In genomic region chr1:30513396-30514136, GRCh38 we compare ENCODE assay signal across 17 cellular contexts.
"Had no signal": no experiment of that assay in that cellular context is flagged by ENCODE, and none has a peak within 500 bp of the region (broad histone marks: within the 10 kb centered on the region; RNA-seq: fewer than 3 reads in every experiment).

No MANE protein-coding gene starts in this region.

- H3K4me1 ChIP-seq: ascending aorta, transverse colon had no signal

- H3K4me3 ChIP-seq: ascending aorta, cardiac muscle cell, mucosa of descending colon, ovary, transverse colon had no signal

- ATAC-seq: effector memory CD8-positive, alpha-beta T cell; mucosa of descending colon; stimulated activated naive B cell treated with anti-CD40 and anti-IgM and Interleukin-4, amounts not matched to agents 10 μg/mL and 1 μg/mL and 100 μg/mL, for 72 hours had no signal

- H3K9me3 ChIP-seq: ascending aorta, mucosa of descending colon, ovary, transverse colon had no signal

- H3K4me1 Mint-ChIP-seq: nephron; stimulated activated naive B cell treated with anti-CD40 and anti-IgM and Interleukin-4, amounts not matched to agents 10 μg/mL and 1 μg/mL and 100 μg/mL, for 72 hours had no signal

- H3K27ac Mint-ChIP-seq: activated CD4-positive, alpha-beta memory T cell treated with anti-CD3 and anti-CD28 coated beads for 36 hours; activated T-helper 1 cell treated with anti-CD3 and anti-CD28 coated beads, Interleukin-12 subunit alpha, Interleukin-12 subunit beta, Interleukin-2, Interleukin-4 antibody, amounts not matched to agents 30 ng/mL and 10 ng/mL and 1 ng/mL, durations not matched to agents 14 hours and 24 hours and 36 hours; effector memory CD8-positive, alpha-beta T cell; nephron; stimulated activated naive B cell treated with anti-CD40 and anti-IgM and Interleukin-4, amounts not matched to agents 10 μg/mL and 1 μg/mL and 100 μg/mL, for 72 hours had no signal

- DNase-seq: activated CD4-positive, alpha-beta memory T cell treated with anti-CD3 and anti-CD28 coated beads for 36 hours; activated CD4-positive, alpha-beta T cell treated with anti-CD3 and anti-CD28 coated beads for 1 hour; activated naive CD4-positive, alpha-beta T cell; effector memory CD8-positive, alpha-beta T cell; hypothalamus; mammary epithelial cell; mucosa of descending colon; stimulated activated CD4-positive, alpha-beta T cell treated with anti-CD3 and anti-CD28 coated beads, Interleukin-1b, Interleukin-23, amount 100 ng/mL, for 48 hours; stimulated activated naive B cell treated with anti-CD40 and anti-IgM and Interleukin-4, amounts not matched to agents 10 μg/mL and 1 μg/mL and 100 μg/mL, for 72 hours; substantia nigra; T-helper 9 cell; transverse colon had no signal

- H3K36me3 ChIP-seq: ascending aorta, cardiac muscle cell, ovary, transverse colon had no signal

- H3K27me3 ChIP-seq: ascending aorta, cardiac muscle cell, ovary, transverse colon had no signal

- H3K36me3 Mint-ChIP-seq: activated CD4-positive, alpha-beta memory T cell treated with anti-CD3 and anti-CD28 coated beads for 36 hours; stimulated activated naive B cell treated with anti-CD40 and anti-IgM and Interleukin-4, amounts not matched to agents 10 μg/mL and 1 μg/mL and 100 μg/mL, for 72 hours had no signal

- H3K9me3 Mint-ChIP-seq: activated CD4-positive, alpha-beta memory T cell treated with anti-CD3 and anti-CD28 coated beads for 36 hours; activated T-helper 1 cell treated with anti-CD3 and anti-CD28 coated beads, Interleukin-12 subunit alpha, Interleukin-12 subunit beta, Interleukin-2, Interleukin-4 antibody, amounts not matched to agents 30 ng/mL and 10 ng/mL and 1 ng/mL, durations not matched to agents 14 hours and 24 hours and 36 hours; nephron; stimulated activated naive B cell treated with anti-CD40 and anti-IgM and Interleukin-4, amounts not matched to agents 10 μg/mL and 1 μg/mL and 100 μg/mL, for 72 hours had no signal

- H3K4me3 Mint-ChIP-seq: activated CD4-positive, alpha-beta memory T cell treated with anti-CD3 and anti-CD28 coated beads for 36 hours; activated T-helper 1 cell treated with anti-CD3 and anti-CD28 coated beads, Interleukin-12 subunit alpha, Interleukin-12 subunit beta, Interleukin-2, Interleukin-4 antibody, amounts not matched to agents 30 ng/mL and 10 ng/mL and 1 ng/mL, durations not matched to agents 14 hours and 24 hours and 36 hours; effector memory CD8-positive, alpha-beta T cell; nephron; stimulated activated naive B cell treated with anti-CD40 and anti-IgM and Interleukin-4, amounts not matched to agents 10 μg/mL and 1 μg/mL and 100 μg/mL, for 72 hours had no signal

- H3K27ac ChIP-seq: ascending aorta, cardiac muscle cell, ovary, transverse colon had no signal
